ENCODE assay signal across 12 cellular contexts in the genomic region with DNA sequence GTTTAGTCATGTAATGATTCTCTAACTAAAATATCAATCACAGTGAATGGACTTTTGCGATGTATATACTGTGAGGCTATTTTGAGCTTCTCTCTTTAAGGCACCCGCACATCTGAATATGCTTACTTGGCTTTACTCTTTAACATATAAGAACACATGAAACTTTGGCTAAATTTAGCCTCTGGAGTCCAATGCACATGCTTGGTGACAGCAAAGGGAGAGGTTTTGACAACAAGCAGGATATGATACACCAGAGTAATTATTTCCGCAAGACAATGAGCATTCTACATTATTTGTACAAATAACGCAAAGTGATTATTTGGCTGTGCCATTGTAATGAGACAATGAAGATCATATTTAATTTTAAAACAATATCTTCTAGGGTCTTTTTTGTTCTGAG.
A peak's percentile ranks its signal among the peaks of the same experiment; 100 is the strongest.
DNase-seq lines count a peak whose midpoint lies in the region; ATAC-seq, FAIRE-seq and TF ChIP-seq lines count a peak whose summit lies in the region.
"Had no signal": no experiment of that assay in that cellular context is flagged by ENCODE, and none has a peak within 500 bp of the region (broad histone marks: within the 10 kb centered on the region; RNA-seq: fewer than 3 reads in every experiment).

No MANE protein-coding gene starts in this region.

- H3K9ac ChIP-seq in SU-DHL-6 (ENCODE audit: low read length), result peak overlapping the region; percentile 47

- intact Hi-C loops in left ventricle myocardium inferior (cut with micrococcal nuclease), result no loop called here

- peaks cover 0 to 5% of the 10 kb centered on the region in 2 donors for H3K9me3 Mint-ChIP-seq in stimulated activated naive B cell treated with anti-CD40 and anti-IgM and Interleukin-4, amounts not matched to agents 10 μg/mL and 1 μg/mL and 100 μg/mL, for 72 hours

- H3K79me2 ChIP-seq in SU-DHL-6 (ENCODE audit: insufficient read depth, low read length), result peaks cover 75% of the 10 kb centered on the region

- H3K27ac ChIP-seq in SU-DHL-6 (ENCODE audit: low read depth, low read length) (peak overlapping the region; percentile 99), left ventricle myocardium inferior (replicated peaks) (peak overlapping the region; percentile 77)

- H3K4me3 ChIP-seq in SU-DHL-6 (ENCODE audit: insufficient read depth, low read length, poor library complexity, severe bottlenecking), result peak overlapping the region; percentile 21
- peak overlapping the region; percentile 31 for H3K4me3 ChIP-seq in left ventricle myocardium inferior

- peak overlapping the region in 1 of 2 donors; percentile 32 for H3K4me3 Mint-ChIP-seq in stimulated activated naive B cell treated with anti-CD40 and anti-IgM and Interleukin-4, amounts not matched to agents 10 μg/mL and 1 μg/mL and 100 μg/mL, for 72 hours
- H3K4me3 Mint-ChIP-seq: activated CD4-positive, alpha-beta memory T cell treated with anti-CD3 and anti-CD28 coated beads, Interleukin-2, amount 10 ng/mL, durations not matched to agents 7 days and 5 days; activated naive CD4-positive, alpha-beta T cell treated with anti-CD3 and anti-CD28 coated beads for 36 hours had no signal

- TF ChIP-seq CTCF in SU-DHL-6 (IDR thresholded peaks at IDR 0.05; ENCODE audit: insufficient read depth, low read length, poor library complexity, severe bottlenecking) (no peak), left ventricle myocardium inferior (IDR thresholded peaks at IDR 0.05; ENCODE audit: borderline replicate concordance) (no peak)

- no peak for ATAC-seq in stimulated activated naive B cell treated with anti-CD40 and anti-IgM and Interleukin-4, amounts not matched to agents 10 μg/mL and 1 μg/mL and 100 μg/mL, for 72 hours (replicated peaks)
- ATAC-seq in HG03097 (IDR thresholded peaks at IDR 0.05; ENCODE audit: low FRiP score, unreplicated experiment), result no peak

- H3K36me3 Mint-ChIP-seq in stimulated activated naive B cell treated with anti-CD40 and anti-IgM and Interleukin-4, amounts not matched to agents 10 μg/mL and 1 μg/mL and 100 μg/mL, for 72 hours, result peaks cover 58 to 82% of the 10 kb centered on the region in 2 donors

- H3K4me2 ChIP-seq in SU-DHL-6 (ENCODE audit: low read depth, low read length, poor library complexity, severe bottlenecking), result peak overlapping the region; percentile 67

- no peaks in the 10 kb centered on the region for H3K27me3 Mint-ChIP-seq in stimulated activated naive B cell treated with anti-CD40 and anti-IgM and Interleukin-4, amounts not matched to agents 10 μg/mL and 1 μg/mL and 100 μg/mL, for 72 hours
- H3K27me3 Mint-ChIP-seq: activated CD4-positive, alpha-beta memory T cell treated with anti-CD3 and anti-CD28 coated beads, Interleukin-2, amount 10 ng/mL, durations not matched to agents 7 days and 5 days had no signal

- DNase-seq in H54 (ENCODE audit: insufficient read length, low spot score) (no peak), left ventricle myocardium inferior (no peak), NCI-H226 (no peak)
- no peak for DNase-seq in stimulated activated naive B cell treated with anti-CD40 and anti-IgM and Interleukin-4, amounts not matched to agents 10 μg/mL and 1 μg/mL and 100 μg/mL, for 72 hours
- no peak for DNase-seq in stimulated activated CD4-positive, alpha-beta T cell treated with anti-CD3 and anti-CD28 coated beads, Interleukin-1b, Interleukin-23, amount 100 ng/mL, for 48 hours
- DNase-seq: activated CD4-positive, alpha-beta memory T cell treated with anti-CD3 and anti-CD28 coated beads, Interleukin-2, amount 10 ng/mL, durations not matched to agents 7 days and 5 days; activated naive CD4-positive, alpha-beta T cell treated with anti-CD3 and anti-CD28 coated beads for 36 hours; cerebellar nuclear complex; T-helper 9 cell had no signal

- H3K9me3 ChIP-seq in SU-DHL-6 (ENCODE audit: insufficient read depth, low read length) (no peaks in the 10 kb centered on the region), left ventricle myocardium inferior (replicated peaks) (peaks cover 9% of the 10 kb centered on the region)
- H3K9me3 ChIP-seq: esophagus muscularis mucosa had no signal

- peaks cover 14% of the 10 kb centered on the region for H3K36me3 ChIP-seq in SU-DHL-6 (ENCODE audit: low read length)
- H3K36me3 ChIP-seq in left ventricle myocardium inferior, result no peaks in the 10 kb centered on the region
- H3K36me3 ChIP-seq: esophagus muscularis mucosa had no signal

- FAIRE-seq in H54 (lab: Jason Lieb, UNC), result peak; percentile 11

- H3K9me2 ChIP-seq in SU-DHL-6 (replicated peaks; ENCODE audit: insufficient read depth, low read length), result no peaks in the 10 kb centered on the region

- H3K4me1 Mint-ChIP-seq in stimulated activated naive B cell treated with anti-CD40 and anti-IgM and Interleukin-4, amounts not matched to agents 10 μg/mL and 1 μg/mL and 100 μg/mL, for 72 hours, result peaks cover 41 to 72% of the 10 kb centered on the region in 2 donors

- H3F3A ChIP-seq in SU-DHL-6 (ENCODE audit: insufficient read depth), result peaks cover 33% of the 10 kb centered on the region

- H2AFZ ChIP-seq in SU-DHL-6 (ENCODE audit: low read depth, low read length, severe bottlenecking), result no peak overlapping the region

- H3K27me3 ChIP-seq in SU-DHL-6 (ENCODE audit: low read length) (no peaks in the 10 kb centered on the region), left ventricle myocardium inferior (ENCODE audit: low read depth) (no peaks in the 10 kb centered on the region)
- H3K27me3 ChIP-seq: esophagus muscularis mucosa had no signal

- no peaks in the 10 kb centered on the region for H4K20me1 ChIP-seq in SU-DHL-6 (ENCODE audit: low read depth, low read length)

- TF ChIP-seq POLR2A in H54 (IDR thresholded peaks at IDR 0.05; ENCODE audit: low read depth, low read length), result no peak

- peaks cover 57% of the 10 kb centered on the region for H3K4me1 ChIP-seq in left ventricle myocardium inferior

- H3K27ac Mint-ChIP-seq in stimulated activated naive B cell treated with anti-CD40 and anti-IgM and Interleukin-4, amounts not matched to agents 10 μg/mL and 1 μg/mL and 100 μg/mL, for 72 hours, result peak overlapping the region; percentile 87
- H3K27ac Mint-ChIP-seq: activated CD4-positive, alpha-beta memory T cell treated with anti-CD3 and anti-CD28 coated beads, Interleukin-2, amount 10 ng/mL, durations not matched to agents 7 days and 5 days; activated naive CD4-positive, alpha-beta T cell treated with anti-CD3 and anti-CD28 coated beads for 36 hours had no signal
